In the genomic region with DNA sequence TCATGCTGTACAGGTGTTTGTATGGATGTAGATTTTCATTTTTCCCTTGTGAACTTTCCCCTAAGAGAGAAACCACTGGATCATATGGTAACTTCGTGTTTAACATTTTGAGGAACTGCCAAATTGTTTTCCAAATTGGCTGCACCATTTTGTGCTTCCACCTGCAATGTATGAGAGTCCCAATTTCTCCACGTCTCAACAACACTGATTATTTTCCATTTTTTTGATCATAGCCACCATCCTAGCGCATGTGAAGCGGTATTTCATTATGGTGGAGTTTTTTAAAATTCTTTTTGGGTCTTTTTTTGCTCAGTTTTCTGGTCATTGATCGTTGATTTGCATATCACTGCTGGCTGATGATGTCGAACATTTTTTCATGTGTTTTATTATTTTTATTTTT, we compare ENCODE assay signal across 26 cellular contexts. TPM values are rescaled to one million over a fixed set of nuclear protein-coding genes. Genes with fewer than 3 reads are reported as not detected.
"Had no signal": no experiment of that assay in that cellular context is flagged by ENCODE, and none has a peak within 500 bp of the region (broad histone marks: within the 10 kb centered on the region; RNA-seq: fewer than 3 reads in every experiment).

No MANE protein-coding gene starts in this region.

- H3K4me3 Mint-ChIP-seq: activated CD4-positive, alpha-beta memory T cell treated with anti-CD3 and anti-CD28 coated beads for 36 hours; activated CD4-positive, alpha-beta T cell treated with anti-CD3 and anti-CD28 coated beads, Interleukin-2, amount 10 ng/mL, durations not matched to agents 7 days and 5 days; activated T-cell treated with anti-CD3 and anti-CD28 coated beads, Interleukin-2, amount 50 U/mL, for 4 hours; central memory CD8-positive, alpha-beta T cell; T-helper 17 cell had no signal

- H3K27ac ChIP-seq: ascending aorta, body of pancreas, KMS-11 had no signal

- H3K4me3 ChIP-seq: ascending aorta, body of pancreas, MG63 had no signal

- H3K27ac Mint-ChIP-seq: activated CD4-positive, alpha-beta memory T cell treated with anti-CD3 and anti-CD28 coated beads for 36 hours; activated CD4-positive, alpha-beta T cell treated with anti-CD3 and anti-CD28 coated beads, Interleukin-2, amount 10 ng/mL, durations not matched to agents 7 days and 5 days; activated T-helper 2 cell treated with anti-CD3 and anti-CD28 coated beads, Interferon-gamma antibody, Interleukin-2, Interleukin-4, amounts not matched to agents 10 μg/mL and 5 μg/mL and 100 μg/mL, durations not matched to agents 14 hours and 24 hours and 36 hours; T-helper 17 cell had no signal

- H3K9me3 Mint-ChIP-seq: activated CD4-positive, alpha-beta memory T cell treated with anti-CD3 and anti-CD28 coated beads for 36 hours; activated CD4-positive, alpha-beta T cell treated with anti-CD3 and anti-CD28 coated beads, Interleukin-2, amount 10 ng/mL, durations not matched to agents 7 days and 5 days; activated T-cell treated with anti-CD3 and anti-CD28 coated beads, Interleukin-2, amount 50 U/mL, for 4 hours; activated T-helper 2 cell treated with anti-CD3 and anti-CD28 coated beads, Interferon-gamma antibody, Interleukin-2, Interleukin-4, amounts not matched to agents 10 μg/mL and 5 μg/mL and 100 μg/mL, durations not matched to agents 14 hours and 24 hours and 36 hours; central memory CD8-positive, alpha-beta T cell had no signal

- DNase-seq: activated CD4-positive, alpha-beta memory T cell treated with anti-CD3 and anti-CD28 coated beads for 36 hours; activated CD4-positive, alpha-beta T cell treated with anti-CD3 and anti-CD28 coated beads, Interleukin-2, amount 10 ng/mL, durations not matched to agents 7 days and 5 days; activated CD4-positive, CD25-positive, alpha-beta regulatory T cell; activated CD8-positive, alpha-beta memory T cell treated with anti-CD3 and anti-CD28 coated beads, Interleukin-2, amount 50 U/mL, for 48 hours; activated gamma-delta T cell treated with Interleukin-2 at 50 U/mL for 16 hours; activated naive CD4-positive, alpha-beta T cell treated with anti-CD3 and anti-CD28 coated beads, Interleukin-2, amount 50 U/mL, for 16 hours; activated T-cell treated with anti-CD3 and anti-CD28 coated beads, Interleukin-2, amount 50 U/mL, for 4 hours; amniotic stem cell; body of pancreas; MG63; MV-4-11; NCI-H1092 treated with DMSO at 0.1 percent for 48 hours; NCI-H1417 treated with DMSO at 0.1 percent for 48 hours; NCI-H1694; NCI-H2029; NCI-H446; NCI-H524; PC-3; SHP77 treated with DMSO at 0.1 percent for 48 hours; T-helper 17 cell; T-helper 9 cell had no signal

- H3K9me3 ChIP-seq: ascending aorta, body of pancreas, MG63 had no signal

- ATAC-seq: activated T-cell treated with anti-CD3 and anti-CD28 coated beads, Interleukin-2, amount 50 U/mL, for 4 hours; body of pancreas; PC-3; T-helper 17 cell had no signal

- H3K27me3 ChIP-seq: ascending aorta, body of pancreas, MG63 had no signal

- H3K27me3 Mint-ChIP-seq: activated CD4-positive, alpha-beta memory T cell treated with anti-CD3 and anti-CD28 coated beads for 36 hours; activated CD4-positive, alpha-beta T cell treated with anti-CD3 and anti-CD28 coated beads, Interleukin-2, amount 10 ng/mL, durations not matched to agents 7 days and 5 days; central memory CD8-positive, alpha-beta T cell; T-helper 17 cell had no signal

RNA-seq across cellular contexts. Expression of a gene that starts 5.6 kb away (rescaled TPM):
- total RNA-seq: ascending aorta had no signal

RNA-seq across cellular contexts. Expression of a gene that starts 17.1 kb away (rescaled TPM):
- total RNA-seq: ascending aorta, SK-MEL-5 had no signal
